In genomic region chr19:30630289-30631034, GRCh38 we compare ENCODE assay signal across 19 cellular contexts.
DNase-seq lines count a peak whose midpoint lies in the region; ATAC-seq, FAIRE-seq and TF ChIP-seq lines count a peak whose summit lies in the region.
"Had no signal": no experiment of that assay in that cellular context is flagged by ENCODE, and none has a peak within 500 bp of the region (broad histone marks: within the 10 kb centered on the region; RNA-seq: fewer than 3 reads in every experiment).

No MANE protein-coding gene starts in this region.

- CTCF ChIA-PET in SK-N-SH (lab: Yijun Ruan, JAX): interaction anchor here (1.4 kb wide), 1 partner anchor 19 kb away, joined by 5 read pairs; no protein-coding TSS in a partner anchor

- no peak overlapping the region for H3K4me2 ChIP-seq in SK-N-SH

- no peaks in the 10 kb centered on the region for H4K20me1 ChIP-seq in SK-N-SH (ENCODE audit: insufficient read depth)

- no peak for ATAC-seq in SK-N-SH treated with all-trans-retinoic acid at 6 μM for 48 hours

- no peaks in the 10 kb centered on the region for H3F3A ChIP-seq in SK-N-SH (replicated peaks; ENCODE audit: insufficient read depth)

- TF ChIP-seq CTCF in SK-N-SH (IDR thresholded peaks at IDR 0.05) (no peak), bronchial epithelial cell (IDR thresholded peaks at IDR 0.05; ENCODE audit: insufficient read depth, low read length, severe bottlenecking) (no peak)

- H3K9ac ChIP-seq in SK-N-SH: no peak overlapping the region

- DNase-seq in DMS 273 (lab: John Stamatoyannopoulos, UW; ENCODE audit: unreplicated experiment) (peak; percentile 41), DMS 273 treated with DMSO at 0.1 percent for 48 hours (lab: John Stamatoyannopoulos, UW) (no peak), SK-N-SH (peak; percentile 73), bronchial epithelial cell (ENCODE audit: low read depth) (peak; percentile 3), NCI-H1048 (lab: John Stamatoyannopoulos, UW) (no peak), germinal center (ENCODE audit: low spot score) (no peak)
- DNase-seq: AML-193, NCI-H1694, NCI-H2081 treated with DMSO at 0.1 percent for 48 hours, NCI-H226, NCI-H69, SHP77, T-helper 1 cell had no signal

- no peak overlapping the region for H2AFZ ChIP-seq in SK-N-SH (ENCODE audit: low read depth)

- H3K79me2 ChIP-seq in SK-N-SH (ENCODE audit: insufficient read depth): no peaks in the 10 kb centered on the region

- 20% methylated on average over 14 of the region's 14 CpGs for WGBS in SK-N-SH (ENCODE audit: low lambda C conversion rate)

- H3K9me3 ChIP-seq in SK-N-SH: no peaks in the 10 kb centered on the region

- H3K27ac ChIP-seq in SK-N-SH (ENCODE audit: low read depth in 2 of 2, low read length in 1 of 2) (peak overlapping the region in 1 of 2 experiments; percentile 80; a peak in 2 of 4 replicates), temporal lobe (ENCODE audit: low read depth, low read length) (peak overlapping the region; percentile 31)
- H3K27ac ChIP-seq: 22Rv1, SK-N-MC had no signal

- peaks cover 0 to 26% of the 10 kb centered on the region in 2 experiments; a peak in 1 of 4 replicates for H3K4me1 ChIP-seq in SK-N-SH (ENCODE audit: control insufficient read depth in 1 of 2, insufficient read depth in 2 of 2, low read depth in 1 of 2, low read length in 1 of 2)

- POLR2A ChIA-PET in SK-N-SH (lab: Yijun Ruan, JAX): no interaction called here

- peak; percentile 11; the same call in 1 of the 2 replicates for TF ChIP-seq RAD21 in SK-N-SH (IDR thresholded peaks at IDR 0.05; ENCODE audit: low read length)

- no peak overlapping the region for H3K4me3 ChIP-seq in SK-N-SH (ENCODE audit: low read depth in 2 of 2, low read length in 1 of 2)
- no peak overlapping the region for H3K4me3 ChIP-seq in bronchial epithelial cell (ENCODE audit: low read depth, low read length)
- H3K4me3 ChIP-seq: SK-N-MC had no signal

- H3K27me3 ChIP-seq in SK-N-SH (ENCODE audit: insufficient read depth): no peaks in the 10 kb centered on the region
- no peaks in the 10 kb centered on the region for H3K27me3 ChIP-seq in bronchial epithelial cell (ENCODE audit: control insufficient read depth, insufficient read depth, low read length)

- no peaks in the 10 kb centered on the region for H3K9me2 ChIP-seq in SK-N-SH

- TF ChIP-seq EP300 in SK-N-SH (IDR thresholded peaks at IDR 0.05; ENCODE audit: borderline replicate concordance in 1 of 2, low read depth in 1 of 2, low read length in 1 of 2): peak in 1 of 2 experiments; percentile 46; a peak in 1 of 4 replicates

- H3K36me3 ChIP-seq in SK-N-SH (replicated peaks in 1 of 2; ENCODE audit: control insufficient read depth in 1 of 2, insufficient read depth in 2 of 2, low read length in 1 of 2): no peaks in the 10 kb centered on the region
- no peaks in the 10 kb centered on the region for H3K36me3 ChIP-seq in bronchial epithelial cell (ENCODE audit: control insufficient read depth, insufficient read depth, low read length)

- no peak for FAIRE-seq in bronchial epithelial cell (lab: Jason Lieb, UNC)
- FAIRE-seq: GM12892, GM18507 had no signal

TF ChIP-seq in SK-N-SH, 30 proteins besides CTCF, POLR2A, EP300 and RAD21:
- TF ChIP-seq RFX5 (IDR thresholded peaks at IDR 0.05; ENCODE audit: low read length) (no peak), GATA2 (CRISPR knock-in tag; IDR thresholded peaks at IDR 0.05) (peak; percentile 70), FOSL2 (IDR thresholded peaks at IDR 0.05; ENCODE audit: borderline replicate concordance, low read depth) (no peak), MAX (IDR thresholded peaks at IDR 0.05; ENCODE audit: low read depth) (no peak), MXI1 (IDR thresholded peaks at IDR 0.05; ENCODE audit: low read depth, low read length) (no peak; the same call in 1 of the 2 replicates), SMC3 (IDR thresholded peaks at IDR 0.05; ENCODE audit: low read depth, low read length) (no peak)

TF ChIP-seq in SK-N-SH treated with all-trans-retinoic acid at 6 μM for 48 hours, 23 proteins besides CTCF, POLR2A, EP300 and RAD21 (continues in another document):
- TF ChIP-seq RARB (CRISPR knock-in tag; IDR thresholded peaks at IDR 0.05): no peak
- no peak for TF ChIP-seq TSHZ2 (CRISPR knock-in tag; IDR thresholded peaks at IDR 0.05)
- TF ChIP-seq POU6F1 (CRISPR knock-in tag; IDR thresholded peaks at IDR 0.05; ENCODE audit: borderline replicate concordance, low read depth): no peak
- TF ChIP-seq TCF4 (CRISPR knock-in tag; IDR thresholded peaks at IDR 0.05; ENCODE audit: borderline replicate concordance): no peak
- TF ChIP-seq PPARA (CRISPR knock-in tag; IDR thresholded peaks at IDR 0.05; ENCODE audit: borderline replicate concordance): no peak
- TF ChIP-seq ESRRG (CRISPR knock-in tag; IDR thresholded peaks at IDR 0.05): no peak
- TF ChIP-seq ARNTL (CRISPR knock-in tag; IDR thresholded peaks at IDR 0.05; ENCODE audit: borderline replicate concordance, low read depth): no peak
- TF ChIP-seq TOX (CRISPR knock-in tag; IDR thresholded peaks at IDR 0.05; ENCODE audit: borderline replicate concordance): no peak
- no peak for TF ChIP-seq ZNF70 (CRISPR knock-in tag; IDR thresholded peaks at IDR 0.05)
- TF ChIP-seq CSRNP3 (CRISPR knock-in tag; IDR thresholded peaks at IDR 0.05): no peak
- TF ChIP-seq CSDC2 (CRISPR knock-in tag; IDR thresholded peaks at IDR 0.05): no peak
- no peak for TF ChIP-seq ZNF8 (CRISPR knock-in tag; IDR thresholded peaks at IDR 0.05)
- no peak for TF ChIP-seq ZFP30 (CRISPR knock-in tag; IDR thresholded peaks at IDR 0.05)
- no peak for TF ChIP-seq ISL1 (CRISPR knock-in tag; IDR thresholded peaks at IDR 0.05)
- no peak for TF ChIP-seq GLIS3 (CRISPR knock-in tag; IDR thresholded peaks at IDR 0.05)
- TF ChIP-seq PATZ1 (CRISPR knock-in tag; IDR thresholded peaks at IDR 0.05; ENCODE audit: borderline replicate concordance): no peak
- TF ChIP-seq OSR1 (CRISPR knock-in tag; IDR thresholded peaks at IDR 0.05): no peak

Comparison
In these comparisons a context has a peak if more than half of its experiments do, and no peak if none do; other contexts are left out.
1. DNase-seq: peak in DMS 273 (single experiment), SK-N-SH (single experiment) and bronchial epithelial cell (single experiment); none in DMS 273 treated with DMSO at 0.1 percent for 48 hours (single experiment), NCI-H1048 (single experiment) and germinal center (single experiment).